ENCODE assay signal across 1 cellular context in the genomic region with DNA sequence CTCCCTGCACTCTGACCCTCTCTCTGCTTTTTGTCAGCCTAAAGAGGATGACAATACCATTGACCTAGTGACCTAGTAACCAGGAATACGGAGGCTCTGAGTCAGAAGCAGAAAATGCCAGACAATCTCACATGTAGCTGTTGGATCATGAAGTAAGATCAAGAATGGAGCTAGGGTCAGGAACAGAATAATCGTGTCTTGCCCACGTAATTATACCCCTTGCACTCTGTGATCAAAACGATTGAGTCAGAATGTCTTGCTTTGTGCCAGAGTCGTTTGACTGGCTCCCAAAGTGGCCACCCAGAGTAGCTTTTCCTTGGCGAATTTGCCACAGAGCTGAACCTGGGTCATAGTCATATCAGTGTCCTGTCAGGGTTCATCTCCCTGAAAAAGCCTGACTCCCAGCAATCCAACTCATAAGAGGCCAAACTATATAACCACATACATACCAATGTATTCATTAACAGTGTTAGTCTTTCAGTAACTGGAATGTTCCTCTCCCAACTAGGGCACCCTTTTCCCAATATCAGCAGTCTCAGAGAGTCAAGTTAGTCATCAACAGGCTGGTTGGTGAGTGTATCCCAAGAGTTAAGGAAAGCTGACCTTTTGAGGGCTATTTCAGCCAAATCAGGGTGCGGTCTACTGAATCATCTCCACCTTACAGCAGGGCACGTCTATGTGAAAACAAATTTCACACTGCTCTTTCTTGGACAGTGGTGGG.
TF ChIP-seq lines count a peak whose summit lies in the region.

No MANE protein-coding gene starts in this region.

TF ChIP-seq in HepG2, 621 proteins besides CTCF, POLR2A, EP300 and RAD21 (continued from another document):
- TF ChIP-seq NR2F6 (IDR thresholded peaks at IDR 0.05) (peak; percentile 53; the same call in 1 of the 2 replicates), NR2F6 (CRISPR knock-in tag; IDR thresholded peaks at IDR 0.05) (peak; percentile 62), NCOA5 (CRISPR knock-in tag; IDR thresholded peaks at IDR 0.05) (no peak), CHD4 (IDR thresholded peaks at IDR 0.05; ENCODE audit: borderline replicate concordance, low read length) (no peak), ZNF329 (CRISPR knock-in tag; IDR thresholded peaks at IDR 0.05; ENCODE audit: low read depth) (no peak), RXRB (CRISPR knock-in tag; IDR thresholded peaks at IDR 0.05; ENCODE audit: borderline replicate concordance) (peak; percentile 70; the same call in 1 of the 2 replicates), MAFF (IDR thresholded peaks at IDR 0.05; ENCODE audit: low read depth, low read length) (no peak), ZNF615 (CRISPR knock-in tag; IDR thresholded peaks at IDR 0.05; ENCODE audit: borderline replicate concordance) (no peak), BCL6 (CRISPR knock-in tag; IDR thresholded peaks at IDR 0.05) (peak; percentile 70), FOXK1 (CRISPR knock-in tag; IDR thresholded peaks at IDR 0.05; ENCODE audit: borderline replicate concordance, low read depth) (peak; percentile 53; the same call in 1 of the 2 replicates), ATM (IDR thresholded peaks at IDR 0.05; ENCODE audit: borderline replicate concordance) (no peak), ZSCAN9 (CRISPR knock-in tag; IDR thresholded peaks at IDR 0.05; ENCODE audit: borderline replicate concordance) (no peak), ZNF816 (CRISPR knock-in tag; IDR thresholded peaks at IDR 0.05; ENCODE audit: borderline replicate concordance) (no peak), ZNF674 (CRISPR knock-in tag; IDR thresholded peaks at IDR 0.05; ENCODE audit: low read depth) (no peak), ARID5B (CRISPR knock-in tag; IDR thresholded peaks at IDR 0.05) (peak; percentile 44; the same call in 1 of the 2 replicates), ZSCAN22 (CRISPR knock-in tag; IDR thresholded peaks at IDR 0.05) (no peak), SKI (IDR thresholded peaks at IDR 0.05; ENCODE audit: partially characterized antibody) (peak; percentile 70), ZSCAN20 (CRISPR knock-in tag; IDR thresholded peaks at IDR 0.05; ENCODE audit: borderline replicate concordance) (no peak), TARDBP (CRISPR knock-in tag; IDR thresholded peaks at IDR 0.05) (no peak), HNF4A (CRISPR knock-in tag; IDR thresholded peaks at IDR 0.05) (0 out of 2 replicates have a peak, but pooled peaks have one; percentile 11), HMG20B (CRISPR knock-in tag; conservative IDR thresholded peaks at IDR 0.05) (no peak), HMG20A (CRISPR knock-in tag; IDR thresholded peaks at IDR 0.05; ENCODE audit: borderline replicate concordance) (peak; percentile 32; the same call in 1 of the 2 replicates), SAFB2 (CRISPR knock-in tag; IDR thresholded peaks at IDR 0.05; ENCODE audit: borderline replicate concordance, low read depth) (no peak), HOXA7 (CRISPR knock-in tag; IDR thresholded peaks at IDR 0.05) (no peak), ELF4 (CRISPR knock-in tag; IDR thresholded peaks at IDR 0.05; ENCODE audit: borderline replicate concordance) (no peak), TBL1XR1 (IDR thresholded peaks at IDR 0.05; ENCODE audit: borderline replicate concordance, low read length, partially characterized antibody) (peak; percentile 92), ZSCAN31 (CRISPR knock-in tag; IDR thresholded peaks at IDR 0.05; ENCODE audit: low read depth) (no peak), SAP130 (CRISPR knock-in tag; IDR thresholded peaks at IDR 0.05; ENCODE audit: low read depth) (peak; percentile 50), SETDB1 (CRISPR knock-in tag; IDR thresholded peaks at IDR 0.05; ENCODE audit: borderline replicate concordance) (no peak), FOXK2 (IDR thresholded peaks at IDR 0.05) (peak; percentile 46; the same call in 1 of the 2 replicates), FOSL2 (CRISPR knock-in tag; IDR thresholded peaks at IDR 0.05) (peak; percentile 79), FOSL1 (CRISPR knock-in tag; IDR thresholded peaks at IDR 0.05; ENCODE audit: borderline replicate concordance) (0 out of 2 replicates have a peak, but pooled peaks have one; percentile 11), NR3C1 (CRISPR knock-in tag; IDR thresholded peaks at IDR 0.05) (no peak), ZNF253 (CRISPR knock-in tag; IDR thresholded peaks at IDR 0.05; ENCODE audit: borderline replicate concordance) (no peak), NR2F1 (CRISPR knock-in tag; IDR thresholded peaks at IDR 0.05) (peak; percentile 74 to 75), ZFP36L2 (CRISPR knock-in tag; IDR thresholded peaks at IDR 0.05) (no peak), KLF16 (CRISPR knock-in tag; IDR thresholded peaks at IDR 0.05) (no peak), SOX13 (IDR thresholded peaks at IDR 0.05) (no peak), SOX13 (CRISPR knock-in tag; conservative IDR thresholded peaks at IDR 0.05 in 1 of 2, IDR thresholded peaks at IDR 0.05 in 1 of 2) (peak in 1 of 2 experiments; percentile 25; a peak in 1 of 4 replicates), TAF1 (CRISPR knock-in tag; IDR thresholded peaks at IDR 0.05) (no peak), ZNF431 (CRISPR knock-in tag; IDR thresholded peaks at IDR 0.05; ENCODE audit: borderline replicate concordance, low read depth) (no peak), TEAD3 (CRISPR knock-in tag; optimal IDR thresholded peaks at IDR 0.05; ENCODE audit: borderline replicate concordance) (peak; percentile 43), KDM6A (CRISPR knock-in tag; IDR thresholded peaks at IDR 0.05; ENCODE audit: low read depth) (no peak), NFYC (CRISPR knock-in tag; IDR thresholded peaks at IDR 0.05) (no peak), RARA (CRISPR knock-in tag; IDR thresholded peaks at IDR 0.05) (peak; percentile 91), SOX5 (CRISPR knock-in tag; IDR thresholded peaks at IDR 0.05; ENCODE audit: borderline replicate concordance) (peak; percentile 41; the same call in 1 of the 2 replicates), FOXJ3 (CRISPR knock-in tag; IDR thresholded peaks at IDR 0.05; ENCODE audit: borderline replicate concordance) (no peak), ZNF205 (CRISPR knock-in tag; IDR thresholded peaks at IDR 0.05) (no peak)
- TF ChIP-seq, protein P1, sequence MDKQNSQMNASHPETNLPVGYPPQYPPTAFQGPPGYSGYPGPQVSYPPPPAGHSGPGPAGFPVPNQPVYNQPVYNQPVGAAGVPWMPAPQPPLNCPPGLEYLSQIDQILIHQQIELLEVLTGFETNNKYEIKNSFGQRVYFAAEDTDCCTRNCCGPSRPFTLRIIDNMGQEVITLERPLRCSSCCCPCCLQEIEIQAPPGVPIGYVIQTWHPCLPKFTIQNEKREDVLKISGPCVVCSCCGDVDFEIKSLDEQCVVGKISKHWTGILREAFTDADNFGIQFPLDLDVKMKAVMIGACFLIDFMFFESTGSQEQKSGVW (CRISPR knock-in tag; IDR thresholded peaks at IDR 0.05; ENCODE audit: borderline replicate concordance): no peak
- TF ChIP-seq, protein P2, sequence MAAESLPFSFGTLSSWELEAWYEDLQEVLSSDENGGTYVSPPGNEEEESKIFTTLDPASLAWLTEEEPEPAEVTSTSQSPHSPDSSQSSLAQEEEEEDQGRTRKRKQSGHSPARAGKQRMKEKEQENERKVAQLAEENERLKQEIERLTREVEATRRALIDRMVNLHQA (CRISPR knock-in tag; IDR thresholded peaks at IDR 0.05): no peak
